ENCODE assay signal across 9 cellular contexts in genomic region chr7:42914726-42915045, GRCh38. TPM values are rescaled to one million over a fixed set of nuclear protein-coding genes. Genes with fewer than 3 reads are reported as not detected.
DNase-seq lines count a peak whose midpoint lies in the region; ATAC-seq and TF ChIP-seq lines count a peak whose summit lies in the region.
"Had no signal": no experiment of that assay in that cellular context is flagged by ENCODE, and none has a peak within 500 bp of the region (broad histone marks: within the 10 kb centered on the region; RNA-seq: fewer than 3 reads in every experiment).

No MANE protein-coding gene starts in this region.

- CTCF ChIA-PET in activated CD8-positive, alpha-beta T cell treated with anti-CD3 and anti-CD28 coated beads for 36 hours (lab: Charles Lee), result interaction anchor here (1.2 to 3.2 kb wide), 2 partner anchors 9 to 27 kb away, joined by 5 to 8 read pairs; no protein-coding TSS in a partner anchor

- H3K27ac Mint-ChIP-seq in activated CD8-positive, alpha-beta T cell treated with anti-CD3 and anti-CD28 coated beads for 36 hours, result peak overlapping the region; percentile 90
- peak overlapping the region; percentile 76 for H3K27ac Mint-ChIP-seq in progenitor cell of endocrine pancreas

- H3K4me2 ChIP-seq in KMS-11, result peak overlapping the region; percentile 62

- H3K4me3 ChIP-seq in KMS-11 (IDR thresholded peaks at IDR 0.05; ENCODE audit: insufficient read depth, low read depth, low read length), result no peak overlapping the region

- H3K27ac ChIP-seq in KMS-11 (peak overlapping the region; percentile 74), epithelial cell of prostate (peak overlapping the region; percentile 69)

- no peaks in the 10 kb centered on the region for H3K9me3 Mint-ChIP-seq in activated CD8-positive, alpha-beta T cell treated with anti-CD3 and anti-CD28 coated beads for 36 hours
- no peaks in the 10 kb centered on the region for H3K9me3 Mint-ChIP-seq in progenitor cell of endocrine pancreas (ENCODE audit: low read depth)

- no peaks in the 10 kb centered on the region for H3K27me3 ChIP-seq in KMS-11 (ENCODE audit: insufficient read depth, low read depth)

- H3K79me2 ChIP-seq in KMS-11 (ENCODE audit: insufficient read depth, low read depth), result peaks cover 9% of the 10 kb centered on the region; the same call in 1 of the 2 replicates

- no peak overlapping the region for H3K4me3 Mint-ChIP-seq in activated CD8-positive, alpha-beta T cell treated with anti-CD3 and anti-CD28 coated beads for 36 hours
- H3K4me3 Mint-ChIP-seq in progenitor cell of endocrine pancreas (ENCODE audit: low read depth), result no peak overlapping the region

- peaks cover 66% of the 10 kb centered on the region for H3K4me1 ChIP-seq in KMS-11 (ENCODE audit: low read depth, poor library complexity, severe bottlenecking)

- no peak for TF ChIP-seq CTCF in KMS-11 (conservative IDR thresholded peaks at IDR 0.05; ENCODE audit: low read depth, low read length)
- no peak for TF ChIP-seq CTCF in activated CD8-positive, alpha-beta T cell treated with anti-CD3 and anti-CD28 coated beads for 36 hours (IDR thresholded peaks at IDR 0.05)
- no peak for TF ChIP-seq CTCF in progenitor cell of endocrine pancreas (IDR thresholded peaks at IDR 0.05; ENCODE audit: unreplicated experiment)

- peaks cover 8% of the 10 kb centered on the region; the same call in 1 of the 2 replicates for H3K36me3 ChIP-seq in KMS-11 (ENCODE audit: insufficient read depth)

- POLR2A ChIA-PET in activated CD8-positive, alpha-beta T cell treated with anti-CD3 and anti-CD28 coated beads for 36 hours (lab: Charles Lee), result interaction anchor here (1.1 to 5.6 kb wide), 3 partner anchors 10 to 17 kb away, joined by 3 to 57 read pairs (median 9); partner anchors contain the start of genes MRPL32 and PSMA2

- no peaks in the 10 kb centered on the region for H4K20me1 ChIP-seq in KMS-11 (ENCODE audit: insufficient read depth)

- no peak overlapping the region for H2AFZ ChIP-seq in KMS-11 (ENCODE audit: low read depth)

- H3K36me3 Mint-ChIP-seq in activated CD8-positive, alpha-beta T cell treated with anti-CD3 and anti-CD28 coated beads for 36 hours (ENCODE audit: low read depth), result peaks cover 59% of the 10 kb centered on the region
- peaks cover 17% of the 10 kb centered on the region for H3K36me3 Mint-ChIP-seq in progenitor cell of endocrine pancreas (ENCODE audit: insufficient read depth)

- intact Hi-C loops in activated CD8-positive, alpha-beta T cell treated with anti-CD3 and anti-CD28 coated beads for 36 hours (cut with micrococcal nuclease), result loop anchor here (10.0 kb wide), 1 partner anchor 920 kb away; no protein-coding TSS in a partner anchor

- no peaks in the 10 kb centered on the region for H3K27me3 Mint-ChIP-seq in activated CD8-positive, alpha-beta T cell treated with anti-CD3 and anti-CD28 coated beads for 36 hours
- no peaks in the 10 kb centered on the region for H3K27me3 Mint-ChIP-seq in progenitor cell of endocrine pancreas

- no peak for ATAC-seq in activated CD8-positive, alpha-beta T cell treated with anti-CD3 and anti-CD28 coated beads for 36 hours
- no peak for ATAC-seq in GM18520 (IDR thresholded peaks at IDR 0.05; ENCODE audit: unreplicated experiment)

- no peak for DNase-seq in activated CD8-positive, alpha-beta T cell treated with anti-CD3 and anti-CD28 coated beads for 36 hours
- no peak for DNase-seq in epithelial cell of prostate (ENCODE audit: low read depth, low spot score)
- no peak for DNase-seq in progenitor cell of endocrine pancreas (ENCODE audit: low spot score, unreplicated experiment)
- DNase-seq in SIG-M5 treated with dmso at 0.1 percent for 504 hours (lab: John Stamatoyannopoulos, UW; ENCODE audit: unreplicated experiment), result no peak
- no peak for DNase-seq in NCI-H446 (lab: John Stamatoyannopoulos, UW)
- DNase-seq: NCI-H2227 treated with DMSO at 0.1 percent for 48 hours, substantia nigra had no signal

- peaks cover 48% of the 10 kb centered on the region for H3K4me1 Mint-ChIP-seq in activated CD8-positive, alpha-beta T cell treated with anti-CD3 and anti-CD28 coated beads for 36 hours (ENCODE audit: low read depth)
- peaks cover 23% of the 10 kb centered on the region for H3K4me1 Mint-ChIP-seq in progenitor cell of endocrine pancreas (ENCODE audit: low read depth)

- H3K9ac ChIP-seq in KMS-11, result peak overlapping the region; percentile 17; the same call in 1 of the 2 replicates

RNA-seq across cellular contexts. Expression of gene C7orf25, which starts 2.8 kb away (rescaled TPM):
- total RNA-seq in activated CD8-positive, alpha-beta T cell treated with anti-CD3 and anti-CD28 coated beads for 36 hours, result 1 to 10 TPM; 2.4 to 3.4 TPM
- total RNA-seq in progenitor cell of endocrine pancreas, result 3.2 and 6.5 TPM in 2 replicates

RNA-seq across cellular contexts. Expression of gene PSMA2, which starts 17.3 kb away (rescaled TPM):
- 100 to 1,000 TPM; 193 to 197 TPM for total RNA-seq in activated CD8-positive, alpha-beta T cell treated with anti-CD3 and anti-CD28 coated beads for 36 hours
- 99.9 and 102 TPM in 2 replicates for total RNA-seq in progenitor cell of endocrine pancreas

RNA-seq across cellular contexts. Expression of gene MRPL32, which starts 17.5 kb away (rescaled TPM):
- total RNA-seq in activated CD8-positive, alpha-beta T cell treated with anti-CD3 and anti-CD28 coated beads for 36 hours, result 10 to 100 TPM; 66.9 to 68.5 TPM
- total RNA-seq in progenitor cell of endocrine pancreas, result 49.9 and 51.3 TPM in 2 replicates
